8 cellular contexts compared by ENCODE assay signal in the genomic region with DNA sequence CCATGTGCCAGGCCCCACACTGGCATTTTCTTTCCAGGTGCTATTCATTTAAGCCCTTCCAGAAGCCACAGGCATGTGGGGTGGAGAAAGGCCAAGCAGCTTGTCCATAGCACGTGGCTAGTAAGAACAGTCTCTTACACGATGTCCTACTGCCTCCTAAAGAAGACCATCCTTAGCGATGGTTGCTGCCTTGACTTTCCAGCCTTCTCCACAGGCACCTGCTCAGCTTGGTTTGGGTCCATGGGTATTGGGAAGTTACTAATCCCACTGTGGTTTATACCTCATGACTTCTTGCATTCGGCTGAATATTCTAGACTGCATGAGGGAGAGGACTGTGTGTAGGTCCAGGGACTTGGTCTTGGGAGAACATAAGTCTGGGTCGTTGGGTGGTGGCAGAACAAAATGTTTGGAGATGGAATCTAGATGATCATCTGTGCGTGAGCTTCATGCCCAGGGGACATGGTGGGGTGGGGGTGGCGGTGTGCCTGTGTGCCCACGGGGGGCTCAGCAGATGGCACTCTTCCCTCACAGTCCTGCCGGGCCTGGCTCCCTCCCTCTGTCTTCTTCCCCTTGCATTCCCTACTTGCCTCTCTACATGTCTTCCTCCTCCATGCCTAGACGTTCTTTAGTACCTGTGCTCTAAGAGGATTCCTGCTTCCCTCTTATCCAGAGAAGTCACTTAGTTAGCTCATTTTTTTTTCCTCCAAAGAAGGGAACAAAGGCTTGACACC. TPM values are rescaled to one million over a fixed set of nuclear protein-coding genes. Genes with fewer than 3 reads are reported as not detected.
A peak's percentile ranks its signal among the peaks of the same experiment; 100 is the strongest.
DNase-seq lines count a peak whose midpoint lies in the region; ATAC-seq and TF ChIP-seq lines count a peak whose summit lies in the region.

No MANE protein-coding gene starts in this region.

- peaks cover 8% of the 10 kb centered on the region for H3K4me1 ChIP-seq in mammary epithelial cell (ENCODE audit: insufficient read depth, low read length)

- H3K4me3 Mint-ChIP-seq in natural killer cell treated with Interleukin-12 subunit alpha and Interleukin-12 subunit beta and Interleukin-15 and Interleukin-18, amount 100 ng/mL, for 72 hours, result no peak overlapping the region

- in situ Hi-C loops in mammary epithelial cell (cut with MboI; ENCODE audit: low sequenced_read_pairs in 2 of 2), result no loop called here

- H3K9me3 Mint-ChIP-seq in natural killer cell treated with Interleukin-12 subunit alpha and Interleukin-12 subunit beta and Interleukin-15 and Interleukin-18, amount 100 ng/mL, for 72 hours, result no peaks in the 10 kb centered on the region

- no peak overlapping the region for H3K4me3 ChIP-seq in mammary epithelial cell (replicated peaks in 1 of 3; ENCODE audit: insufficient read depth in 1 of 3, low read depth in 2 of 3, low read length in 3 of 3)

- CTCF ChIA-PET in mammary epithelial cell (lab: Charles Lee; ENCODE audit: low non-redundant PET), result interaction anchor here (0.5 to 1.2 kb wide), 6 partner anchors 44 to 329 kb away, joined by 3 to 9 read pairs (median 5); no protein-coding TSS in a partner anchor

- no peaks in the 10 kb centered on the region for H3K27me3 ChIP-seq in mammary epithelial cell (ENCODE audit: insufficient read depth, low read length)

- no peak for ATAC-seq in natural killer cell treated with Interleukin-12 subunit alpha and Interleukin-12 subunit beta and Interleukin-15 and Interleukin-18, amount 100 ng/mL, for 72 hours
- no peak for ATAC-seq in GM18519 (IDR thresholded peaks at IDR 0.05; ENCODE audit: low FRiP score, unreplicated experiment)

- H3K4me1 Mint-ChIP-seq in natural killer cell treated with Interleukin-12 subunit alpha and Interleukin-12 subunit beta and Interleukin-15 and Interleukin-18, amount 100 ng/mL, for 72 hours (ENCODE audit: low read depth in 2 of 2), result peaks cover 46 to 62% of the 10 kb centered on the region in 2 donors

- H3K9ac ChIP-seq in mammary epithelial cell (ENCODE audit: insufficient read depth, low read length), result no peak overlapping the region

- H3K4me2 ChIP-seq in mammary epithelial cell (ENCODE audit: insufficient read depth, low read depth, low read length), result no peak overlapping the region

- no peaks in the 10 kb centered on the region for H3K79me2 ChIP-seq in mammary epithelial cell (ENCODE audit: insufficient read depth, low read length)

- BruUV-seq in mammary epithelial cell (replicated peaks; lab: Mats Ljungman, UMichigan), result no TSS peak

- WGBS in mammary epithelial cell (ENCODE audit: low coverage, missing lambda C conversion rate), result 65% methylated on average over 8 of the region's 10 CpGs

- no peaks in the 10 kb centered on the region for H3K9me3 ChIP-seq in mammary epithelial cell (replicated peaks; ENCODE audit: insufficient read depth, low read length)

- H3K27ac ChIP-seq in mammary epithelial cell (ENCODE audit: insufficient read depth, low read depth, low read length), result no peak overlapping the region

- DNase-seq in NCI-H526 (lab: John Stamatoyannopoulos, UW) (peak; percentile 11 to 57), NCI-H526 treated with DMSO at 0.1 percent for 48 hours (lab: John Stamatoyannopoulos, UW) (no peak), NCI-H446 (lab: John Stamatoyannopoulos, UW) (peak; percentile 8 to 55), mammary epithelial cell (no peak), cortex of kidney (lab: John Stamatoyannopoulos, UW) (no peak), NCI-H1105 treated with DMSO at 0.1 percent for 48 hours (lab: John Stamatoyannopoulos, UW) (no peak)
- no peak for DNase-seq in natural killer cell treated with Interleukin-12 subunit alpha and Interleukin-12 subunit beta and Interleukin-15 and Interleukin-18, amount 100 ng/mL, for 72 hours (ENCODE audit: low spot score)

- H3K27me3 Mint-ChIP-seq in natural killer cell treated with Interleukin-12 subunit alpha and Interleukin-12 subunit beta and Interleukin-15 and Interleukin-18, amount 100 ng/mL, for 72 hours, result no peaks in the 10 kb centered on the region

- TF ChIP-seq CTCF in mammary epithelial cell (conservative IDR thresholded peaks at IDR 0.05 in 1 of 2, IDR thresholded peaks at IDR 0.05 in 1 of 2; ENCODE audit: extremely low read depth in 1 of 2, insufficient read depth in 1 of 2, low read depth in 1 of 2, low read length in 2 of 2), result no peak

- peak overlapping the region; percentile 13 for H2AFZ ChIP-seq in mammary epithelial cell (ENCODE audit: low read depth, low read length)

- no peaks in the 10 kb centered on the region for H3K36me3 Mint-ChIP-seq in natural killer cell treated with Interleukin-12 subunit alpha and Interleukin-12 subunit beta and Interleukin-15 and Interleukin-18, amount 100 ng/mL, for 72 hours

- intact Hi-C loops in mammary epithelial cell (cut with micrococcal nuclease), result loop anchor here (1.0 kb wide), 1 partner anchor 200 kb away; no protein-coding TSS in a partner anchor

- no peaks in the 10 kb centered on the region for H4K20me1 ChIP-seq in mammary epithelial cell (ENCODE audit: insufficient read depth, low read length)

- no peaks in the 10 kb centered on the region for H3K36me3 ChIP-seq in mammary epithelial cell (ENCODE audit: insufficient read depth, low read length)

- dilution Hi-C loops in mammary epithelial cell (cut with HindIII; ENCODE audit: low sequenced_read_pairs), result no loop called here

- H3K27ac Mint-ChIP-seq in natural killer cell treated with Interleukin-12 subunit alpha and Interleukin-12 subunit beta and Interleukin-15 and Interleukin-18, amount 100 ng/mL, for 72 hours, result peak overlapping the region; percentile 13 to 78

RNA-seq across cellular contexts. Expression of gene NINJ2, which starts 49.1 kb away (rescaled TPM):
- under 1 TPM in 1 of 2 donors, not detected in 1; 0.17 TPM for total RNA-seq in mammary epithelial cell
- 0.12 TPM for polyA plus RNA-seq in mammary epithelial cell
- not detected for polyA minus RNA-seq in mammary epithelial cell
- 10 to 100 TPM in 1 of 2 donors, 1 to 10 TPM in 1; 8.6 to 15.3 TPM for total RNA-seq in natural killer cell treated with Interleukin-12 subunit alpha and Interleukin-12 subunit beta and Interleukin-15 and Interleukin-18, amount 100 ng/mL, for 72 hours

Comparison
In these comparisons a context has a peak if more than half of its experiments do, and no peak if none do; other contexts are left out.
1. DNase-seq: peak in NCI-H526 (2 of 2) and NCI-H446 (2 of 2); none in NCI-H526 treated with DMSO at 0.1 percent for 48 hours (single experiment), mammary epithelial cell (single experiment), natural killer cell treated with Interleukin-12 subunit alpha and Interleukin-12 subunit beta and Interleukin-15 and Interleukin-18, amount 100 ng/mL, for 72 hours (single experiment), cortex of kidney (single experiment) and NCI-H1105 treated with DMSO at 0.1 percent for 48 hours (single experiment).
2. RNA of gene NINJ2, which starts 49.1 kb away (total RNA-seq): 8.6 to 15.3 TPM in natural killer cell treated with Interleukin-12 subunit alpha and Interleukin-12 subunit beta and Interleukin-15 and Interleukin-18, amount 100 ng/mL, for 72 hours; 0.17 TPM in mammary epithelial cell; every median in the first group is over 4 times any median in the second.